17 cellular contexts compared by ENCODE assay signal in the genomic region with DNA sequence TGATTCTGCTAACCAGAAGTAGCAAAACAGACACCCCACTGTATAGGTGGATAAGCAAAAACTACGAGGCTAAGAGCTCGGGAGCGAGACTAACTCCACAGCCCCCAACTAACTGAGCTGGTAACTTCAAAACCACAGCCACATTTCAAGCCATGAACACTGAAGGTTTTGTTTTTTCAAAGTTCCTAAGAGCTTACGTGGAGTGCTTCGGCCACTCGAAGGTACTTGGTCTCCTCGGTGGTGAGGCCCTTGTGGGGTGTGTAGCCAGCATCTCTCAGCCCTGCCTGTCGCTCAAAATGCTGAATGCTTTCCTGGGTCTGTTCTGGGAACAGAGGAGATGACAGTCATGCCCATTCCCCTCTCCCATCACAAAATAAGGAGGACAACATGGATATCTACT.
"Had no signal": no experiment of that assay in that cellular context is flagged by ENCODE, and none has a peak within 500 bp of the region (broad histone marks: within the 10 kb centered on the region; RNA-seq: fewer than 3 reads in every experiment).

No MANE protein-coding gene starts in this region.

- H3K27me3 Mint-ChIP-seq: dendritic cell treated with granulocyte-macrophage colony-stimulating factor and Interleukin-4, amounts not matched to agents 40 ng/mL and 50 ng/mL, for 4 days; natural killer cell treated with Interleukin-12 subunit alpha and Interleukin-12 subunit beta and Interleukin-15 and Interleukin-18, amount 100 ng/mL, for 72 hours had no signal

- H3K27ac Mint-ChIP-seq: dendritic cell treated with granulocyte-macrophage colony-stimulating factor and Interleukin-4, amounts not matched to agents 40 ng/mL and 50 ng/mL, for 4 days; mesothelial cell of epicardium had no signal

- H3K9me3 ChIP-seq: right lobe of liver, SJCRH30, testis, upper lobe of left lung had no signal

- H3K27me3 ChIP-seq: right lobe of liver, SJCRH30, testis, upper lobe of left lung had no signal

- H3K4me3 Mint-ChIP-seq: activated T-helper 1 cell treated with anti-CD3 and anti-CD28 coated beads, Interleukin-12 subunit alpha, Interleukin-12 subunit beta, Interleukin-2, Interleukin-4 antibody, amounts not matched to agents 30 ng/mL and 10 ng/mL and 1 ng/mL, durations not matched to agents 14 hours and 24 hours and 36 hours; dendritic cell treated with granulocyte-macrophage colony-stimulating factor and Interleukin-4, amounts not matched to agents 40 ng/mL and 50 ng/mL, for 4 days; mesothelial cell of epicardium; natural killer cell treated with Interleukin-12 subunit alpha and Interleukin-12 subunit beta and Interleukin-15 and Interleukin-18, amount 100 ng/mL, for 72 hours had no signal

- ATAC-seq: natural killer cell treated with Interleukin-12 subunit alpha and Interleukin-12 subunit beta and Interleukin-15 and Interleukin-18, amount 100 ng/mL, for 72 hours; right lobe of liver had no signal

- DNase-seq: activated CD4-positive, alpha-beta T cell treated with anti-CD3 and anti-CD28 coated beads for 1 hour; activated CD4-positive, alpha-beta T cell treated with anti-CD3 and anti-CD28 coated beads, Interleukin-2, amount 50 U/mL, for 48 hours; effector memory CD4-positive, alpha-beta T cell; right lobe of liver; SJCRH30; small intestine; stimulated activated CD4-positive, alpha-beta T cell treated with anti-CD3 and anti-CD28 coated beads, Interleukin-15, amount 100 ng/mL, for 24 hours; stimulated activated CD4-positive, alpha-beta T cell treated with anti-CD3 and anti-CD28 coated beads, Interleukin-2, amount 100 ng/mL, for 48 hours; T-helper 2 cell; testis had no signal

- H3K27ac ChIP-seq: parathyroid adenoma, right lobe of liver, SJCRH30, testis, upper lobe of left lung, VCaP had no signal

- H3K4me1 ChIP-seq: testis had no signal

- H3K9me3 Mint-ChIP-seq: activated T-helper 1 cell treated with anti-CD3 and anti-CD28 coated beads, Interleukin-12 subunit alpha, Interleukin-12 subunit beta, Interleukin-2, Interleukin-4 antibody, amounts not matched to agents 30 ng/mL and 10 ng/mL and 1 ng/mL, durations not matched to agents 14 hours and 24 hours and 36 hours; dendritic cell treated with granulocyte-macrophage colony-stimulating factor and Interleukin-4, amounts not matched to agents 40 ng/mL and 50 ng/mL, for 4 days; mesothelial cell of epicardium; natural killer cell treated with Interleukin-12 subunit alpha and Interleukin-12 subunit beta and Interleukin-15 and Interleukin-18, amount 100 ng/mL, for 72 hours had no signal

- H3K4me3 ChIP-seq: right lobe of liver, SJCRH30, testis, upper lobe of left lung had no signal
